In the genomic region with DNA sequence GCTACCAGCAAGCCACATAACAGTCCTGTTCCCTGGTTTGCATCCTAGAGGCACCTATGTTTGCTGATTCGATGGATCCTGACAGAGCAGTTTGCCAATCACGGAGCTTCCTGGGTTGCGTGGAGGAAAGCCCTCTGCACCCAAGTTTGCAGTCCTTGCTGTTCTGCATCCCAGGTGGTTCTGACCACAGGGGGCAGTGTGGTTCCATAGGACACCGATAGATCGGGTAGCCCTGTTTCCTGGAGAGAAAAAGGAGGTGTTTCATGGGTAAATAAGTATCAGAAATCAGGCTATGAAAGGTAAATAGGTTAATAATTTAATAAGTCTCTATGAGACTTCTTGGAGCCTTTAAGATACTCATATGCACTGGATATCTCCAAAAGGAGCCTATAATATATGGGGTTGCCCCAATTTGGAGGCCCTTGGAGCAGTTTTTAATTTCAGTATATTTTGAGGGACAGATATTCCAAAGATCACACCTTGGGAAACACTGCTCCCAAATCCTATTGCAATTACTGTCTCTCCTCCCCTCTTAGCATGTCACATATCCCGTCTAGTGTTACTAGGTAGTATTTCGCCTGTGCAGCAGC, we compare ENCODE assay signal across 8 cellular contexts.
A peak's percentile ranks its signal among the peaks of the same experiment; 100 is the strongest.
DNase-seq lines count a peak whose midpoint lies in the region; ATAC-seq and TF ChIP-seq lines count a peak whose summit lies in the region.

No MANE protein-coding gene starts in this region.

- no peaks in the 10 kb centered on the region for H3K36me3 ChIP-seq in heart left ventricle

- WGBS in heart left ventricle, 4 donors, result 40 to 69% (median 53%) methylated on average over 7 of the region's 7 CpGs

- no peak overlapping the region for H3K4me3 ChIP-seq in heart left ventricle

- ATAC-seq in heart left ventricle (peak; percentile 35 to 80 (median 73)), HG03095 (IDR thresholded peaks at IDR 0.05; ENCODE audit: unreplicated experiment) (no peak)

- intact Hi-C loops in heart left ventricle (cut with DNase I), result loop anchor here (1.0 to 10.0 kb wide), 15 partner anchors 49 to 246 kb away; a partner anchor contains a TSS

- no peaks in the 10 kb centered on the region for H3K9me3 ChIP-seq in heart left ventricle

- no peak for TF ChIP-seq POLR2A in heart left ventricle (IDR thresholded peaks at IDR 0.05)

- peak; percentile 71 to 84 (median 76) for TF ChIP-seq CTCF in heart left ventricle (IDR thresholded peaks at IDR 0.05)

- H3K4me1 ChIP-seq in heart left ventricle, result peaks cover 0 to 48% (median 15%) of the 10 kb centered on the region in 12 donors

- no peaks in the 10 kb centered on the region for H3K27me3 ChIP-seq in heart left ventricle

- DNase-seq in activated CD4-positive, alpha-beta T cell treated with anti-CD3 and anti-CD28 coated beads for 24 hours (ENCODE audit: low read depth in 2 of 2), result peak; percentile 14 to 48
- DNase-seq in activated CD4-positive, alpha-beta T cell treated with anti-CD3 and anti-CD28 coated beads for 1 hour, result no peak
- DNase-seq in NCI-H748 (lab: John Stamatoyannopoulos, UW; ENCODE audit: unreplicated experiment), result peak; percentile 42
- peak; percentile 69 for DNase-seq in activated effector memory CD4-positive, alpha-beta T cell treated with anti-CD3 and anti-CD28 coated beads, Interleukin-2, amount 50 U/mL, for 16 hours
- DNase-seq in heart left ventricle, result peak; percentile 64 to 84 (median 75)
- peak; percentile 17 for DNase-seq in pulmonary artery endothelial cell (ENCODE audit: low read depth, low spot score)
- no peak for DNase-seq in NK-92 treated with Interleukin-12 subunit alpha and Interleukin-12 subunit beta, amount 100 ng/mL, for 24 hours (lab: John Stamatoyannopoulos, UW)

- peak overlapping the region in 3 of 12 donors; percentile 3 to 58 (median 44) for H3K27ac ChIP-seq in heart left ventricle

Comparison
In these comparisons a context has a peak if more than half of its experiments do, and no peak if none do; other contexts are left out.
1. DNase-seq: peak in activated CD4-positive, alpha-beta T cell treated with anti-CD3 and anti-CD28 coated beads for 24 hours (2 of 2), NCI-H748 (single experiment), activated effector memory CD4-positive, alpha-beta T cell treated with anti-CD3 and anti-CD28 coated beads, Interleukin-2, amount 50 U/mL, for 16 hours (single experiment), heart left ventricle (5 of 5) and pulmonary artery endothelial cell (single experiment); none in activated CD4-positive, alpha-beta T cell treated with anti-CD3 and anti-CD28 coated beads for 1 hour (single experiment) and NK-92 treated with Interleukin-12 subunit alpha and Interleukin-12 subunit beta, amount 100 ng/mL, for 24 hours (single experiment).